Comparison of ENCODE assay signal across 8 cellular contexts in the genomic region with DNA sequence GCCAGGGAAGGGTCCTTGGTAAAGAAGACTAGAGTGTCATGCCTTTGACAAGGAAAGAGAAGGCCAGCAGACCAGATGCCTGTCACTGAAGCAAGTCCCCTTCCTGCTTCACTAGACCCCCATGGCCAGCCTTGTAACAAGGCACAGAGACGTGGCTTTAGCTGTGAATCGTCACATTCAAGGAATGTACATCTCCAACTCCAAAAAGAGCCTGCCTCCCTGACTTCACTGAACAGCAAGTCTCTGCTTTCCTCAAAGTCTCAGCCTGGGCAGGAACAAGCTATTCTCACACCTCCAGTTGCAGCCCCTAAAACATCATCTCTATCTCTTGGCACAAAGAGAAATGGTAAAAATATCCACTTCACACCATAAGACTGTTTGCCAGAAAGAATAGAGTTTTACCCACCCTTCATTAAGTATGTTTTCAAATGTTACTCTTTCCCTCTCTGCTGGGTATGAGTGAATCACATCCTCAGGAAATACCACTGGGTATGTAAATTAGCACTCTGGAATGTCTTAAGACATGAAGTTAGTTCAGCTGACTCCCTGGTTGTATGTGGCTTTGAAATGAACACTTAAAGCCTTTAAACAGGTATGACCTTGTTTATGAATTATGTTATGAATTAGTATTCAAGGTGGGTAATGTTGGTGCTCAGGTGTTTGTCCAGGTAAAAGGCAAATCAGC. TPM values are rescaled to one million over a fixed set of nuclear protein-coding genes. Genes with fewer than 3 reads are reported as not detected.
DNase-seq lines count a peak whose midpoint lies in the region; ATAC-seq, FAIRE-seq and TF ChIP-seq lines count a peak whose summit lies in the region.

No MANE protein-coding gene starts in this region.

- no peak for TF ChIP-seq RAD21 in HepG2 (CRISPR knock-in tag; IDR thresholded peaks at IDR 0.05)

- no peak for TF ChIP-seq POLR2A in HepG2 (IDR thresholded peaks at IDR 0.05; ENCODE audit: insufficient read depth in 1 of 2, low read depth in 2 of 2, low read length in 2 of 2)
- no peak for TF ChIP-seq POLR2A in gastroesophageal sphincter (IDR thresholded peaks at IDR 0.05)

- no peak overlapping the region for H2AFZ ChIP-seq in HepG2 (ENCODE audit: low read length)

- FAIRE-seq in HepG2 (lab: Jason Lieb, UNC): no peak

- no peak for TF ChIP-seq EP300 in HepG2 (IDR thresholded peaks at IDR 0.05; ENCODE audit: low read depth in 2 of 2, low read length in 2 of 2)
- TF ChIP-seq EP300 in HepG2 (CRISPR knock-in tag; IDR thresholded peaks at IDR 0.05; ENCODE audit: borderline replicate concordance): no peak
- TF ChIP-seq EP300 in gastroesophageal sphincter (IDR thresholded peaks at IDR 0.05): no peak

- CTCF ChIA-PET in AG04449 (lab: Yijun Ruan, JAX): interaction anchor here (1.2 to 4.6 kb wide), 6 partner anchors 14 to 80 kb away, joined by 3 to 21 read pairs (median 5); no protein-coding TSS in a partner anchor
- CTCF ChIA-PET in HepG2 (lab: Yijun Ruan, JAX; ENCODE audit: low intra/inter-chr PET ratio, low total read pairs): no interaction called here

- H3K9me3 ChIP-seq in HepG2 (ENCODE audit: low read length): no peaks in the 10 kb centered on the region
- no peaks in the 10 kb centered on the region for H3K9me3 ChIP-seq in gastroesophageal sphincter

- no peaks in the 10 kb centered on the region for H4K20me1 ChIP-seq in HepG2 (ENCODE audit: insufficient read depth, low read length)

- H3K4me2 ChIP-seq in HepG2 (ENCODE audit: low read depth, low read length): peak overlapping the region; percentile 96

- peak overlapping the region; percentile 79 for H3K9ac ChIP-seq in HepG2 (ENCODE audit: insufficient read depth, low read depth, low read length)

- ATAC-seq in HepG2: no peak
- ATAC-seq in HG03280 (IDR thresholded peaks at IDR 0.05; ENCODE audit: unreplicated experiment): no peak
- no peak for ATAC-seq in gastroesophageal sphincter

- POLR2A ChIA-PET in AG04449 (lab: Yijun Ruan, JAX): interaction anchor here (0.7 to 4.4 kb wide), 11 partner anchors 14 to 276 kb away, joined by 3 to 86 read pairs (median 10); a partner anchor contains a TSS
- POLR2A ChIA-PET in HepG2 (lab: Yijun Ruan, JAX): interaction anchor here (1.3 to 3.3 kb wide), 5 partner anchors 11 to 240 kb away, joined by 3 to 99 read pairs (median 15); a partner anchor contains a TSS

- H3K4me1 ChIP-seq in HepG2 (ENCODE audit: insufficient read depth, low read length): peaks cover 94% of the 10 kb centered on the region
- H3K4me1 ChIP-seq in gastroesophageal sphincter: no peaks in the 10 kb centered on the region

- in situ Hi-C loops in astrocyte of the cerebellum (cut with HindIII; ENCODE audit: low sequenced_read_pairs) (no loop called here), HepG2 (cut with HindIII; ENCODE audit: extremely low pct_ligation_motif_present, low pct_unique_long_range_greater_than_20kb) (no loop called here)

- peak overlapping the region; percentile 98 for H3K27ac ChIP-seq in HepG2 (ENCODE audit: extremely low read length, insufficient read depth, low read length)
- peak overlapping the region in 1 of 4 donors; percentile 24 for H3K27ac ChIP-seq in gastroesophageal sphincter

- 85% methylated on average over 2 of the region's 2 CpGs for WGBS in HepG2 (ENCODE audit: low lambda C conversion rate)
- WGBS in gastroesophageal sphincter (ENCODE audit: low coverage in 1 of 2), 2 donors: 72 to 75% methylated on average over 2 of the region's 2 CpGs

- TF ChIP-seq CTCF in AG04449 (IDR thresholded peaks at IDR 0.05; ENCODE audit: insufficient read depth, low read length, missing control alignments) (no peak), astrocyte of the cerebellum (IDR thresholded peaks at IDR 0.05; ENCODE audit: low read depth, low read length, missing control alignments) (no peak), HepG2 (CRISPR knock-in tag; IDR thresholded peaks at IDR 0.05) (no peak), GM10266 (IDR thresholded peaks at IDR 0.05; ENCODE audit: control insufficient read depth, insufficient read depth, low read depth, missing control alignments) (no peak), gastroesophageal sphincter (IDR thresholded peaks at IDR 0.05) (no peak)

- H3K36me3 ChIP-seq in HepG2 (replicated peaks in 1 of 2; ENCODE audit: control insufficient read depth in 1 of 2, insufficient read depth in 2 of 2, low read length in 2 of 2): no peaks in the 10 kb centered on the region
- H3K36me3 ChIP-seq in gastroesophageal sphincter: no peaks in the 10 kb centered on the region

- DNase-seq in AG04449 (ENCODE audit: low read depth, low spot score) (peak; percentile 85), HT1080 (ENCODE audit: low read depth) (peak; percentile 92), astrocyte of the cerebellum (ENCODE audit: low read depth) (peak; percentile 83), HepG2 (ENCODE audit: low spot score) (no peak), GM10266 (ENCODE audit: extremely low spot score) (no peak)
- no peak for DNase-seq in activated effector memory CD4-positive, alpha-beta T cell treated with Interleukin-2 at 50 U/mL for 16 hours

- BruUV-seq in HepG2 (replicated peaks; lab: Mats Ljungman, UMichigan): no TSS peak

- H3K79me2 ChIP-seq in HepG2 (ENCODE audit: insufficient read depth, low read length): no peaks in the 10 kb centered on the region

- H3K27me3 ChIP-seq in HepG2 (ENCODE audit: control insufficient read depth in 1 of 2, insufficient read depth in 2 of 2, low read length in 2 of 2) (no peaks in the 10 kb centered on the region), gastroesophageal sphincter (no peaks in the 10 kb centered on the region)

- intact Hi-C loops in HepG2 (cut with micrococcal nuclease; ENCODE audit: unreplicated experiment): loop anchor here (2.0 kb wide), 2 partner anchors 13 to 43 kb away; no protein-coding TSS in a partner anchor

- H3K4me3 ChIP-seq in AG04449 (ENCODE audit: low read depth, low read length) (peak overlapping the region; percentile 9; the same call in 1 of the 2 replicates), astrocyte of the cerebellum (ENCODE audit: low read depth, low read length) (no peak overlapping the region), HepG2 (replicated peaks in 1 of 3; ENCODE audit: insufficient read depth in 1 of 3, low read depth in 2 of 3, low read length in 3 of 3) (peak overlapping the region in 2 of 3 experiments; percentile 50 to 55; a peak in 3 of 6 replicates), gastroesophageal sphincter (no peak overlapping the region)

TF ChIP-seq in HepG2, 621 proteins besides CTCF, POLR2A, EP300 and RAD21 (continues in another document):
- TF ChIP-seq YEATS2 (CRISPR knock-in tag; IDR thresholded peaks at IDR 0.05; ENCODE audit: borderline replicate concordance) (no peak), ZNF788 (CRISPR knock-in tag; IDR thresholded peaks at IDR 0.05; ENCODE audit: borderline replicate concordance) (0 out of 2 replicates have a peak, but pooled peaks have one; percentile 19), NRL (CRISPR knock-in tag; IDR thresholded peaks at IDR 0.05; ENCODE audit: borderline replicate concordance) (no peak), IKZF4 (CRISPR knock-in tag; IDR thresholded peaks at IDR 0.05; ENCODE audit: borderline replicate concordance, low read depth, not compliant biosample characterization) (no peak), ZSCAN22 (CRISPR knock-in tag; IDR thresholded peaks at IDR 0.05) (0 out of 2 replicates have a peak, but pooled peaks have one; percentile 42), KAT8 (CRISPR knock-in tag; IDR thresholded peaks at IDR 0.05) (0 out of 2 replicates have a peak, but pooled peaks have one; percentile 15), KDM2A (CRISPR knock-in tag; IDR thresholded peaks at IDR 0.05; ENCODE audit: borderline replicate concordance, low read depth) (no peak), ZSCAN12 (CRISPR knock-in tag; IDR thresholded peaks at IDR 0.05) (no peak), ZNF160 (CRISPR knock-in tag; IDR thresholded peaks at IDR 0.05) (no peak)
- TF ChIP-seq, protein P1, sequence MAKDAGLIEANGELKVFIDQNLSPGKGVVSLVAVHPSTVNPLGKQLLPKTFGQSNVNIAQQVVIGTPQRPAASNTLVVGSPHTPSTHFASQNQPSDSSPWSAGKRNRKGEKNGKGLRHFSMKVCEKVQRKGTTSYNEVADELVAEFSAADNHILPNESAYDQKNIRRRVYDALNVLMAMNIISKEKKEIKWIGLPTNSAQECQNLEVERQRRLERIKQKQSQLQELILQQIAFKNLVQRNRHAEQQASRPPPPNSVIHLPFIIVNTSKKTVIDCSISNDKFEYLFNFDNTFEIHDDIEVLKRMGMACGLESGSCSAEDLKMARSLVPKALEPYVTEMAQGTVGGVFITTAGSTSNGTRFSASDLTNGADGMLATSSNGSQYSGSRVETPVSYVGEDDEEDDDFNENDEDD (CRISPR knock-in tag; IDR thresholded peaks at IDR 0.05; ENCODE audit: borderline replicate concordance): 0 out of 2 replicates have a peak, but pooled peaks have one; percentile 19

RNA-seq across cellular contexts. Expression of a gene that starts 46.4 kb away (rescaled TPM):
- 0.47 and 1.3 TPM in 2 replicates for total RNA-seq in HT1080 (2014; rRNA removed; shearing (Covaris generic))
- 0.26 and 0.29 TPM in 2 replicates for polyA plus RNA-seq in HT1080 (2015; cell fraction: cytosol; rRNA removed)
- polyA plus RNA-seq in HT1080 (2015; cell fraction: nucleus; rRNA removed): 0.99 and 1.3 TPM in 2 replicates
- total RNA-seq in HepG2 (2016; rRNA removed; fragmentation: Illumina TruSeq; extraction: Trizol) (6.4 and 9.5 TPM in 2 replicates), gastroesophageal sphincter (10 to 100 TPM; 18.7 to 26.1 (median 23.2) TPM)
- total RNA-seq in HepG2 (2016; cell fraction: cytosol; rRNA removed; fragmentation: Illumina TruSeq; extraction: Trizol; ENCODE audit: low read depth): 2.7 and 3.2 TPM in 2 replicates
- 6.5 and 9.4 TPM in 2 replicates for total RNA-seq in HepG2 (2016; cell fraction: insoluble cytoplasmic fraction; rRNA removed; fragmentation: Illumina TruSeq; extraction: Trizol)
- 4.5 and 4.6 TPM in 2 replicates for total RNA-seq in HepG2 (2016; cell fraction: membrane; rRNA removed; fragmentation: Illumina TruSeq; extraction: Trizol)
- 11.7 and 12.4 TPM in 2 replicates for total RNA-seq in HepG2 (2016; cell fraction: nucleus; rRNA removed; fragmentation: Illumina TruSeq; extraction: Trizol)
- polyA plus RNA-seq in HepG2 (2011; rRNA removed): 33.0 and 40.6 TPM in 2 replicates
- 28.1 and 33.2 TPM in 2 replicates for polyA plus RNA-seq in HepG2 (2011; cell fraction: cytosol; rRNA removed)
- 38.4 and 39.5 TPM in 2 replicates for polyA plus RNA-seq in HepG2 (2011; cell fraction: nucleus; rRNA removed)
- polyA plus RNA-seq in HepG2 (2012): 41.1 and 41.9 TPM in 2 replicates
- 1.8 and 3.1 TPM in 2 replicates for polyA plus RNA-seq in HepG2 (2016; cell fraction: cytosol; fragmentation: Illumina TruSeq; extraction: Trizol; ENCODE audit: low read depth)
- 5.9 and 6.0 TPM in 2 replicates for polyA plus RNA-seq in HepG2 (2016; cell fraction: insoluble cytoplasmic fraction; fragmentation: Illumina TruSeq; extraction: Trizol; ENCODE audit: low read depth)
- 3.5 and 3.7 TPM in 2 replicates for polyA plus RNA-seq in HepG2 (2016; cell fraction: membrane; fragmentation: Illumina TruSeq; extraction: Trizol; ENCODE audit: low read depth)
- 12.7 and 12.8 TPM in 2 replicates for polyA plus RNA-seq in HepG2 (2016; cell fraction: nucleus; fragmentation: Illumina TruSeq; extraction: Trizol; ENCODE audit: insufficient read depth, low read depth)
- polyA minus RNA-seq in HepG2 (2011; rRNA and poly(A)+ RNA removed; ENCODE audit: low replicate concordance): 4.8 and 51.2 TPM in 2 replicates
- polyA minus RNA-seq in HepG2 (2011; cell fraction: cytosol; rRNA and poly(A)+ RNA removed): 40.8 and 61.8 TPM in 2 replicates
- polyA minus RNA-seq in HepG2 (2011; cell fraction: nucleus; rRNA and poly(A)+ RNA removed): 27.0 and 35.1 TPM in 2 replicates

Comparison
In these comparisons a context has a peak if more than half of its experiments do, and no peak if none do; other contexts are left out.
1. DNase-seq: peak in AG04449 (single experiment), HT1080 (single experiment) and astrocyte of the cerebellum (single experiment); none in HepG2 (single experiment), activated effector memory CD4-positive, alpha-beta T cell treated with Interleukin-2 at 50 U/mL for 16 hours (single experiment) and GM10266 (single experiment).
2. H3K4me3 ChIP-seq: peak in AG04449 (single experiment) and HepG2 (2 of 3); none in astrocyte of the cerebellum (single experiment) and gastroesophageal sphincter (0 of 2).